8 cellular contexts compared by ENCODE assay signal in genomic region chr21:31659286-31660133, GRCh38. TPM values are rescaled to one million over a fixed set of nuclear protein-coding genes. Genes with fewer than 3 reads are reported as not detected.
DNase-seq lines count a peak whose midpoint lies in the region; ATAC-seq and TF ChIP-seq lines count a peak whose summit lies in the region.

TSS of gene SOD1 (plus strand) at chr21:31659693. CDS start at chr21:31659770, 77 bp downstream.

- peak; percentile 94 for ATAC-seq in HG02763 (IDR thresholded peaks at IDR 0.05; ENCODE audit: unreplicated experiment)
- ATAC-seq in activated naive CD8-positive, alpha-beta T cell treated with anti-CD3 and anti-CD28 coated beads, Interleukin-2, amount 10 ng/mL, durations not matched to agents 7 days and 5 days (ENCODE audit: low read depth) = peak; percentile 96
- ATAC-seq in Right ventricle myocardium inferior = peak; percentile 98

- H3K9ac ChIP-seq in SU-DHL-6 (ENCODE audit: low read length) = peak within 1 kb of the TSS; percentile 76

- DNase-seq in NCI-H1417 (lab: John Stamatoyannopoulos, UW) (peak; percentile 96 to 98 (median 97)), Right ventricle myocardium inferior (ENCODE audit: missing footprints) (peak; percentile 97), ovary (peak; percentile 92 to 97 (median 96))
- DNase-seq in activated naive CD8-positive, alpha-beta T cell treated with anti-CD3 and anti-CD28 coated beads, Interleukin-2, amount 10 ng/mL, durations not matched to agents 7 days and 5 days = peak; percentile 98

- H3K4me1 ChIP-seq in ovary (ENCODE audit: insufficient read depth) (peaks cover 18% of the 10 kb centered on the region), thymus (ENCODE audit: control insufficient read depth, insufficient read depth, low read length) (peaks cover 9% of the 10 kb centered on the region)

- no peaks in the 10 kb centered on the region for H3K9me3 ChIP-seq in SU-DHL-6 (ENCODE audit: insufficient read depth, low read length)
- no peaks in the 10 kb centered on the region for H3K9me3 ChIP-seq in ovary
- no peaks in the 10 kb centered on the region for H3K9me3 ChIP-seq in thymus (ENCODE audit: control insufficient read depth)

- H3K27me3 Mint-ChIP-seq in activated naive CD8-positive, alpha-beta T cell treated with anti-CD3 and anti-CD28 coated beads, Interleukin-2, amount 10 ng/mL, durations not matched to agents 7 days and 5 days = no peaks in the 10 kb centered on the region

- peak; percentile 79 for TF ChIP-seq POLR2A in ovary (IDR thresholded peaks at IDR 0.05)

- no peaks in the 10 kb centered on the region for H3K9me3 Mint-ChIP-seq in activated naive CD8-positive, alpha-beta T cell treated with anti-CD3 and anti-CD28 coated beads, Interleukin-2, amount 10 ng/mL, durations not matched to agents 7 days and 5 days

- H3K4me3 ChIP-seq in GM12875 (ENCODE audit: low read depth, low read length) (peak within 1 kb of the TSS; percentile 66), SU-DHL-6 (ENCODE audit: insufficient read depth, low read length, poor library complexity, severe bottlenecking) (peak within 1 kb of the TSS; percentile 89), ovary (peak within 1 kb of the TSS; percentile 88), thymus (ENCODE audit: low read length) (peak within 1 kb of the TSS; percentile 86)

- H3K4me2 ChIP-seq in SU-DHL-6 (ENCODE audit: low read depth, low read length, poor library complexity, severe bottlenecking) = peak within 1 kb of the TSS; percentile 95

- intact Hi-C loops in Right ventricle myocardium inferior (cut with DNase I) (loop anchor here (5.0 kb wide), 1 partner anchor 73 kb away; the partner anchor contains the start of gene SCAF4), ovary (cut with DNase I) (loop anchor here in 1 of 4 donors (10.0 kb wide), 1 partner anchor 75 kb away; the partner anchor contains the start of gene SCAF4)

- H3K36me3 Mint-ChIP-seq in activated naive CD8-positive, alpha-beta T cell treated with anti-CD3 and anti-CD28 coated beads, Interleukin-2, amount 10 ng/mL, durations not matched to agents 7 days and 5 days = peaks cover 12% of the 10 kb centered on the region

- POLR2A ChIA-PET in activated naive CD8-positive, alpha-beta T cell treated with anti-CD3 and anti-CD28 coated beads, Interleukin-2, amount 10 ng/mL, durations not matched to agents 7 days and 5 days (lab: Charles Lee) = interaction anchor here (1.0 kb wide), 1 partner anchor 11 kb away, joined by 3 read pairs; no protein-coding TSS in a partner anchor

- H3K36me3 ChIP-seq in SU-DHL-6 (ENCODE audit: low read length) (peaks cover 3% of the 10 kb centered on the region; the same call in 1 of the 2 replicates), ovary (no peaks in the 10 kb centered on the region), thymus (ENCODE audit: control insufficient read depth, insufficient read depth) (peaks cover 13% of the 10 kb centered on the region)

- peaks cover 11% of the 10 kb centered on the region; the same call in 1 of the 2 replicates for H3F3A ChIP-seq in SU-DHL-6 (ENCODE audit: insufficient read depth)

- TF ChIP-seq CTCF in GM12875 (IDR thresholded peaks at IDR 0.05; ENCODE audit: borderline replicate concordance, insufficient read depth, low read depth, low read length) = no peak
- TF ChIP-seq CTCF in SU-DHL-6 (IDR thresholded peaks at IDR 0.05; ENCODE audit: insufficient read depth, low read length, poor library complexity, severe bottlenecking) = no peak
- peak; percentile 17 to 40 (median 25) for TF ChIP-seq CTCF in ovary (IDR thresholded peaks at IDR 0.05)

- 0% methylated on average over 53 to 91 of the region's 91 CpGs for WGBS in ovary, 3 donors
- 1% methylated on average over 91 of the region's 91 CpGs for WGBS in thymus

- H3K4me1 Mint-ChIP-seq in activated naive CD8-positive, alpha-beta T cell treated with anti-CD3 and anti-CD28 coated beads, Interleukin-2, amount 10 ng/mL, durations not matched to agents 7 days and 5 days = peaks cover 51% of the 10 kb centered on the region

- H3K27ac Mint-ChIP-seq in activated naive CD8-positive, alpha-beta T cell treated with anti-CD3 and anti-CD28 coated beads, Interleukin-2, amount 10 ng/mL, durations not matched to agents 7 days and 5 days = peak within 1 kb of the TSS; percentile 99

- H4K20me1 ChIP-seq in SU-DHL-6 (ENCODE audit: low read depth, low read length) = no peaks in the 10 kb centered on the region

- no peaks in the 10 kb centered on the region for H3K27me3 ChIP-seq in SU-DHL-6 (ENCODE audit: low read length)
- no peaks in the 10 kb centered on the region for H3K27me3 ChIP-seq in ovary
- H3K27me3 ChIP-seq in thymus (ENCODE audit: control insufficient read depth, insufficient read depth) = no peaks in the 10 kb centered on the region

- H3K4me3 Mint-ChIP-seq in activated naive CD8-positive, alpha-beta T cell treated with anti-CD3 and anti-CD28 coated beads, Interleukin-2, amount 10 ng/mL, durations not matched to agents 7 days and 5 days = peak within 1 kb of the TSS; percentile 99

- peak; percentile 76 for TF ChIP-seq EP300 in ovary (IDR thresholded peaks at IDR 0.05)

- peaks cover 44% of the 10 kb centered on the region for H3K79me2 ChIP-seq in SU-DHL-6 (ENCODE audit: insufficient read depth, low read length)

- peak within 1 kb of the TSS; percentile 92 for H2AFZ ChIP-seq in SU-DHL-6 (ENCODE audit: low read depth, low read length, severe bottlenecking)

- peak within 1 kb of the TSS; percentile 54 for H3K27ac ChIP-seq in SU-DHL-6 (ENCODE audit: low read depth, low read length)
- peak within 1 kb of the TSS; percentile 59 to 74 for H3K27ac ChIP-seq in ovary
- H3K27ac ChIP-seq in thymus (ENCODE audit: low read depth) = peak within 1 kb of the TSS; percentile 85

- no peaks in the 10 kb centered on the region for H3K9me2 ChIP-seq in SU-DHL-6 (replicated peaks; ENCODE audit: insufficient read depth, low read length)

RNA-seq across cellular contexts. Expression of gene SOD1, which starts in this region (rescaled TPM):
- total RNA-seq in activated naive CD8-positive, alpha-beta T cell treated with anti-CD3 and anti-CD28 coated beads, Interleukin-2, amount 10 ng/mL, durations not matched to agents 7 days and 5 days = 100 to 1,000 TPM; 206 to 215 TPM
- total RNA-seq in Right ventricle myocardium inferior = 430 TPM
- 100 to 1,000 TPM; 175 to 321 (median 236) TPM for total RNA-seq in ovary
- polyA plus RNA-seq in ovary = 100 to 1,000 TPM; 373 to 451 TPM
- 363 TPM for polyA plus RNA-seq in thymus

Comparison
In these comparisons a context has a peak if more than half of its experiments do, and no peak if none do; other contexts are left out.
1. Peak in every context shown above with its lines: DNase-seq, ATAC-seq, H3K4me3 ChIP-seq and H3K27ac ChIP-seq.
2. CTCF ChIP-seq: peak in ovary (3 of 3); none in GM12875 (single experiment) and SU-DHL-6 (single experiment).